Comparison of ENCODE assay signal across 16 cellular contexts in the genomic region with DNA sequence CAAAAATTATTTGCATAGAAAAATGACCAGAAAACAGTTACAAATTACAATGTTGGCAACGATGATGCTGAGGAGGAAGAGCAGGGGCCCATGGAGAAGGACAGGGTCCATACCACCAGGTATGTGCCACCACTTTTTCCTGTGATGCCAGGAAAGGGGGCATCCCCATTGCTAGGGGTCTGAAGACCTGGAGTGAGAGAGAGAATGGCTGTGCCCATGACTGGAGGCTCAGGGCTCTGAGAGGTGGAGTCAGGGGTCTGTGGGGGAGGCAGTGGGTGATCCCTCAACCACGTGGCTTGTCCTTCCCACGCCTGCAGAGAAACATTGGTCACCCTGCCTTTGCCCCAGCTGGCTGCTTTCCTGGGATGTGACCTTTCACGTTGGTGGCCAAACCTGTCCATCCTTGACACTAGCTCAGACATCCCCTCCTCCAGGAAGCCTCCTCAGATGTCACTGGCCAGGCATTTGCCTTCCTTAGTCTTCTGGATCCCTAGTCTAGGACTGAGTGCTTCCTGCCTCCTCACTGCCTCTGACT. TPM values are rescaled to one million over a fixed set of nuclear protein-coding genes. Genes with fewer than 3 reads are reported as not detected.
DNase-seq lines count a peak whose midpoint lies in the region; ATAC-seq, FAIRE-seq and TF ChIP-seq lines count a peak whose summit lies in the region.
"Had no signal": no experiment of that assay in that cellular context is flagged by ENCODE, and none has a peak within 500 bp of the region (broad histone marks: within the 10 kb centered on the region; RNA-seq: fewer than 3 reads in every experiment).

No MANE protein-coding gene starts in this region.

- TF ChIP-seq POLR2A in IMR-90 (IDR thresholded peaks at IDR 0.05; ENCODE audit: low read depth, low read length): no peak
- TF ChIP-seq POLR2A in H1 (IDR thresholded peaks at IDR 0.05; ENCODE audit: control extremely low read depth in 1 of 2, low read depth in 2 of 2, low read length in 2 of 2): no peak

- H3K4me3 ChIP-seq in IMR-90 (ENCODE audit: insufficient read depth, low read depth, low read length): no peak overlapping the region
- no peak overlapping the region for H3K4me3 ChIP-seq in H1 (ENCODE audit: extremely low read depth in 1 of 4, insufficient read depth in 2 of 4, low read depth in 3 of 4, low read length in 4 of 4)
- no peak overlapping the region for H3K4me3 ChIP-seq in osteoblast (ENCODE audit: insufficient read depth, low read length)
- no peak overlapping the region for H3K4me3 ChIP-seq in tibial artery
- H3K4me3 ChIP-seq: SJCRH30 had no signal

- no peak overlapping the region for H2AK9ac ChIP-seq in IMR-90 (replicated peaks; ENCODE audit: low read depth, low read length, poor library complexity)

- H2AK5ac ChIP-seq in IMR-90 (ENCODE audit: low read depth, low read length): peak overlapping the region; percentile 25
- H2AK5ac ChIP-seq in H1 (ENCODE audit: low read depth, low read length): peak overlapping the region; percentile 53; the same call in 1 of the 2 replicates

- no peak overlapping the region for H2BK5ac ChIP-seq in IMR-90 (ENCODE audit: low read depth, low read length, poor library complexity, severe bottlenecking)
- H2BK5ac ChIP-seq in H1 (ENCODE audit: low read depth, low read length): no peak overlapping the region

- H3K56ac ChIP-seq in IMR-90 (ENCODE audit: extremely low read depth, insufficient read depth, low read length) (no peak overlapping the region), H1 (replicated peaks; ENCODE audit: insufficient read length, low read depth, low read length) (no peak overlapping the region)

- no peaks in the 10 kb centered on the region for H3K36me3 ChIP-seq in IMR-90 (ENCODE audit: control insufficient read depth, insufficient read depth, low read length)
- H3K36me3 ChIP-seq in H1 (ENCODE audit: control insufficient read depth in 2 of 4, insufficient read depth in 4 of 4, low read length in 3 of 4): no peaks in the 10 kb centered on the region
- no peaks in the 10 kb centered on the region for H3K36me3 ChIP-seq in osteoblast (ENCODE audit: insufficient read depth, low read length)
- no peaks in the 10 kb centered on the region for H3K36me3 ChIP-seq in tibial artery
- H3K36me3 ChIP-seq: SJCRH30 had no signal

- H2BK15ac ChIP-seq in IMR-90 (ENCODE audit: low read depth, low read length): no peak overlapping the region
- H2BK15ac ChIP-seq in H1 (ENCODE audit: low read length): 0 out of 2 replicates have a peak overlapping the region, but pooled peaks have one; percentile 46

- CTCF ChIA-PET in IMR-90 (lab: Yijun Ruan, JAX) (no interaction called here), H1 (lab: Charles Lee; ENCODE audit: partially characterized antibody) (interaction anchor here (0.6 to 4.0 kb wide), 7 partner anchors 11 to 241 kb away, joined by 3 to 28 read pairs (median 3); partner anchors contain the start of gene SOCS1)

- DNase-seq in T-helper 1 cell (no peak), IMR-90 (no peak), H1 (ENCODE audit: low read depth in 1 of 2, low spot score in 2 of 2) (no peak), osteoblast (ENCODE audit: insufficient read length, low spot score, missing footprints) (peak; percentile 68), NCI-H146 (lab: John Stamatoyannopoulos, UW) (no peak), MV-4-11 (lab: John Stamatoyannopoulos, UW) (no peak), tibial artery (no peak)
- DNase-seq: CD4-positive, alpha-beta memory T cell; H9; NCI-H187 treated with DMSO at 0.1 percent for 48 hours; NCI-H2171 treated with DMSO at 0.1 percent for 48 hours; NCI-H446 treated with DMSO at 0.1 percent for 48 hours; SJCRH30 had no signal

- H3K4me1 ChIP-seq in IMR-90 (ENCODE audit: control insufficient read depth, insufficient read depth, low read length) (peaks cover 20% of the 10 kb centered on the region), H1 (replicated peaks in 1 of 4; ENCODE audit: control insufficient read depth in 3 of 4, insufficient read depth in 4 of 4, low read length in 3 of 4) (peaks cover 7 to 30% (median 18%) of the 10 kb centered on the region in 4 experiments), osteoblast (ENCODE audit: insufficient read depth, low read length) (peaks cover 19% of the 10 kb centered on the region), tibial artery (no peaks in the 10 kb centered on the region)

- intact Hi-C loops in IMR-90 (cut with micrococcal nuclease): loop anchor here (5.0 kb wide), 1 partner anchor 97 kb away; no protein-coding TSS in a partner anchor
- intact Hi-C loops in tibial artery (cut with DNase I; ENCODE audit: low total_unique reads): no loop called here

- POLR2A ChIA-PET in IMR-90 (lab: Charles Lee; ENCODE audit: unreplicated experiment) (no interaction called here), H1 (lab: Charles Lee; ENCODE audit: partially characterized antibody) (interaction anchor here (1.4 kb wide), 1 partner anchor 16 kb away, joined by 3 read pairs; no protein-coding TSS in a partner anchor)

- dilution Hi-C loops in IMR-90 (cut with HindIII; ENCODE audit: low sequenced_read_pairs, unreplicated experiment): no loop called here

- H2BK20ac ChIP-seq in IMR-90 (ENCODE audit: low read depth, low read length) (no peak overlapping the region), H1 (ENCODE audit: low read length) (0 out of 2 replicates have a peak overlapping the region, but pooled peaks have one; percentile 21)

- no peak overlapping the region for H3K4me3 Mint-ChIP-seq in T-helper 1 cell treated with Interleukin-12 subunit alpha and Interleukin-12 subunit beta and Interleukin-4 antibody, amounts not matched to agents 30 μg/mL and 1 μg/mL, for 36 hours
- H3K4me3 Mint-ChIP-seq: B cell; CD4-positive, alpha-beta memory T cell; H9 had no signal

- H3K27ac Mint-ChIP-seq in T-helper 1 cell treated with Interleukin-12 subunit alpha and Interleukin-12 subunit beta and Interleukin-4 antibody, amounts not matched to agents 30 μg/mL and 1 μg/mL, for 36 hours: peak overlapping the region; percentile 29
- H3K27ac Mint-ChIP-seq: B cell, H9 had no signal

- H3K9me1 ChIP-seq in IMR-90 (ENCODE audit: insufficient read depth, low read length): no peaks in the 10 kb centered on the region

- peaks cover 9% of the 10 kb centered on the region for H3K9me3 Mint-ChIP-seq in T-helper 1 cell treated with Interleukin-12 subunit alpha and Interleukin-12 subunit beta and Interleukin-4 antibody, amounts not matched to agents 30 μg/mL and 1 μg/mL, for 36 hours
- H3K9me3 Mint-ChIP-seq: H9 had no signal

- H3K9me3 ChIP-seq in IMR-90 (ENCODE audit: control insufficient read depth, insufficient read depth, low read length) (peaks cover 4% of the 10 kb centered on the region), H1 (ENCODE audit: insufficient read depth in 2 of 2, low read depth in 1 of 2, low read length in 1 of 2) (peaks cover 8% of the 10 kb centered on the region in 2 experiments; a peak in 3 of 4 replicates), osteoblast (ENCODE audit: low read depth, low read length) (peaks cover 2% of the 10 kb centered on the region), tibial artery (peaks cover 0 to 5% (median 0%) of the 10 kb centered on the region in 3 donors)
- H3K9me3 ChIP-seq: SJCRH30 had no signal

- H3K23me2 ChIP-seq in H1 (ENCODE audit: low read depth, low read length): no peaks in the 10 kb centered on the region

- H4K5ac ChIP-seq in IMR-90 (ENCODE audit: low read depth, low read length) (no peak overlapping the region), H1 (ENCODE audit: insufficient read length, low read depth, low read length) (no peak overlapping the region)

- TF ChIP-seq EP300 in H1 (IDR thresholded peaks at IDR 0.05; ENCODE audit: borderline replicate concordance in 1 of 2, low read depth in 2 of 2, low read length in 2 of 2): no peak

- H3K14ac ChIP-seq in IMR-90 (replicated peaks; ENCODE audit: low read depth, low read length): 0 out of 2 replicates have a peak overlapping the region, but pooled peaks have one; percentile 4
- no peak overlapping the region for H3K14ac ChIP-seq in H1 (ENCODE audit: insufficient read length)

- H3K4me1 Mint-ChIP-seq in T-helper 1 cell treated with Interleukin-12 subunit alpha and Interleukin-12 subunit beta and Interleukin-4 antibody, amounts not matched to agents 30 μg/mL and 1 μg/mL, for 36 hours (ENCODE audit: low read depth): peaks cover 44% of the 10 kb centered on the region

- H3K18ac ChIP-seq in IMR-90 (ENCODE audit: low read depth, low read length) (no peak overlapping the region), H1 (ENCODE audit: extremely low read depth, low read length) (no peak overlapping the region)

- TF ChIP-seq CTCF in IMR-90 (conservative IDR thresholded peaks at IDR 0.05; ENCODE audit: low read depth, low read length): no peak
- no peak for TF ChIP-seq CTCF in H1 (IDR thresholded peaks at IDR 0.05; ENCODE audit: control extremely low read depth in 1 of 3, insufficient read depth in 1 of 3, low read depth in 1 of 3, low read length in 3 of 3)
- no peak for TF ChIP-seq CTCF in osteoblast (IDR thresholded peaks at IDR 0.05; ENCODE audit: extremely low read depth, low read depth, low read length)
- no peak for TF ChIP-seq CTCF in tibial artery (IDR thresholded peaks at IDR 0.05)

- H4K20me1 ChIP-seq in IMR-90 (ENCODE audit: insufficient read depth, low read length) (no peaks in the 10 kb centered on the region), H1 (replicated peaks in 1 of 2; ENCODE audit: control insufficient read depth in 1 of 2, insufficient read depth in 2 of 2, low read length in 2 of 2) (no peaks in the 10 kb centered on the region), osteoblast (ENCODE audit: insufficient read depth, low read length) (peaks cover 2% of the 10 kb centered on the region)

- H4K91ac ChIP-seq in IMR-90 (ENCODE audit: insufficient read depth, low read depth, low read length) (no peak overlapping the region), H1 (replicated peaks; ENCODE audit: insufficient read length, low read length) (no peak overlapping the region)

- H2AFZ ChIP-seq in IMR-90 (replicated peaks; ENCODE audit: low read length, poor library complexity) (no peak overlapping the region), H1 (ENCODE audit: low read length) (no peak overlapping the region), osteoblast (ENCODE audit: low read length) (no peak overlapping the region)

- 0 out of 2 replicates have a peak overlapping the region, but pooled peaks have one; percentile 60 for H2BK12ac ChIP-seq in H1 (ENCODE audit: low read depth, low read length)

- 93% methylated on average over 2 of the region's 4 CpGs; no CpG with 5 or more reads in 1 of the 2 experiments for WGBS in IMR-90 (ENCODE audit: extremely low coverage in 2 of 2, insufficient read length in 1 of 2), 2 experiments
- 85% methylated on average over 4 of the region's 4 CpGs; no CpG with 5 or more reads in 1 of the 2 experiments for WGBS in H1 (ENCODE audit: extremely low coverage in 1 of 2, insufficient coverage in 1 of 2, insufficient read length in 1 of 2, insufficient replicate concordance in 2 of 2, low coverage in 1 of 2, low lambda C conversion rate in 2 of 2, missing lambda C conversion rate in 1 of 2), 2 experiments

- TF ChIP-seq RAD21 in IMR-90 (IDR thresholded peaks at IDR 0.05; ENCODE audit: low read length): no peak
- TF ChIP-seq RAD21 in H1 (IDR thresholded peaks at IDR 0.05 in 1 of 2, conservative IDR thresholded peaks at IDR 0.05 in 1 of 2; ENCODE audit: low read depth in 2 of 2, low read length in 2 of 2): no peak

- H3K4ac ChIP-seq in IMR-90 (ENCODE audit: low read depth, low read length) (peak overlapping the region; percentile 17; the same call in 1 of the 2 replicates), H1 (replicated peaks; ENCODE audit: insufficient read length, low read depth, low read length) (no peak overlapping the region)

- no peaks in the 10 kb centered on the region for H3K27me3 Mint-ChIP-seq in T-helper 1 cell treated with Interleukin-12 subunit alpha and Interleukin-12 subunit beta and Interleukin-4 antibody, amounts not matched to agents 30 μg/mL and 1 μg/mL, for 36 hours (ENCODE audit: low read depth)
- H3K27me3 Mint-ChIP-seq: CD4-positive, alpha-beta memory T cell had no signal

- H4K8ac ChIP-seq in IMR-90 (ENCODE audit: low read depth in 2 of 2, low read length in 2 of 2): no peak overlapping the region
- H4K8ac ChIP-seq in H1 (ENCODE audit: extremely low read depth, insufficient read depth, low read length): no peak overlapping the region

- H3K9ac ChIP-seq in IMR-90 (ENCODE audit: low read depth, low read length) (no peak overlapping the region), H1 (replicated peaks in 1 of 4; ENCODE audit: extremely low read depth in 1 of 4, low read depth in 3 of 4, low read length in 3 of 4) (no peak overlapping the region)

- no peaks in the 10 kb centered on the region for H3K27me3 ChIP-seq in IMR-90 (ENCODE audit: control insufficient read depth, insufficient read depth, low read length)
- H3K27me3 ChIP-seq in H1 (replicated peaks in 1 of 4; ENCODE audit: control insufficient read depth in 3 of 4, extremely low read depth in 1 of 4, insufficient read depth in 3 of 4, low read length in 3 of 4): no peaks in the 10 kb centered on the region; a peak in 1 of 7 replicates
- H3K27me3 ChIP-seq in osteoblast (ENCODE audit: insufficient read depth, low read length): no peaks in the 10 kb centered on the region
- peaks cover 0 to 7% of the 10 kb centered on the region in 2 donors for H3K27me3 ChIP-seq in tibial artery
- H3K27me3 ChIP-seq: SJCRH30 had no signal

- H3K79me2 ChIP-seq in H1 (ENCODE audit: control insufficient read depth in 1 of 2, insufficient read depth in 2 of 2, low read length in 2 of 2) (no peaks in the 10 kb centered on the region), osteoblast (ENCODE audit: insufficient read depth, low read length) (no peaks in the 10 kb centered on the region)

- H3K79me1 ChIP-seq in IMR-90 (ENCODE audit: low read depth in 1 of 2, low read length in 2 of 2): no peaks in the 10 kb centered on the region
- no peaks in the 10 kb centered on the region for H3K79me1 ChIP-seq in H1 (ENCODE audit: low read depth, low read length)

- H3K23ac ChIP-seq in IMR-90 (ENCODE audit: low read depth, low read length): no peak overlapping the region
- H3K23ac ChIP-seq in H1 (ENCODE audit: insufficient read length): no peak overlapping the region

- no peak overlapping the region for H3K27ac ChIP-seq in IMR-90 (ENCODE audit: insufficient read depth, low read length)
- H3K27ac ChIP-seq in H1 (ENCODE audit: low read depth, low read length): no peak overlapping the region
- no peak overlapping the region for H3K27ac ChIP-seq in osteoblast (ENCODE audit: low read depth, low read length)
- H3K27ac ChIP-seq in tibial artery: no peak overlapping the region
- H3K27ac ChIP-seq: 22Rv1, SJCRH30 had no signal

- FAIRE-seq in H1 (lab: Jason Lieb, UNC): no peak

- H2BK120ac ChIP-seq in IMR-90 (ENCODE audit: low read depth, low read length) (no peak overlapping the region), H1 (replicated peaks; ENCODE audit: low read depth, low read length) (no peak overlapping the region)

- no TSS peak for BruUV-seq in IMR-90 (replicated peaks; lab: Mats Ljungman, UMichigan)

- H3K36me3 Mint-ChIP-seq in T-helper 1 cell treated with Interleukin-12 subunit alpha and Interleukin-12 subunit beta and Interleukin-4 antibody, amounts not matched to agents 30 μg/mL and 1 μg/mL, for 36 hours (ENCODE audit: low read depth): peaks cover 9% of the 10 kb centered on the region
- H3K36me3 Mint-ChIP-seq: CD4-positive, alpha-beta memory T cell had no signal

- ATAC-seq in IMR-90 (ENCODE audit: low read depth): no peak

- no peak overlapping the region for H3K4me2 ChIP-seq in IMR-90 (ENCODE audit: low read depth, low read length)
- H3K4me2 ChIP-seq in H1 (ENCODE audit: insufficient read depth in 1 of 2, low read depth in 2 of 2, low read length in 2 of 2): no peak overlapping the region
- no peak overlapping the region for H3K4me2 ChIP-seq in osteoblast (ENCODE audit: insufficient read depth, low read length)

- in situ Hi-C loops in IMR-90 (cut with MboI; ENCODE audit: low sequenced_read_pairs): no loop called here

RNA-seq across cellular contexts. Expression of gene SOCS1, which starts 51.4 kb away (rescaled TPM):
- total RNA-seq in IMR-90 (2012; rRNA removed) (2.0 and 2.2 TPM in 2 replicates), osteoblast (1.1 and 1.8 TPM in 2 replicates)
- polyA plus RNA-seq in IMR-90 (2012; rRNA removed) (19.9 and 22.0 TPM in 2 replicates), H1 (2011; rRNA removed) (21.0 and 46.5 TPM in 2 replicates)
- 42.9 and 94.9 TPM in 2 replicates for polyA plus RNA-seq in IMR-90 (2012; cell fraction: cytosol; rRNA removed)
- 109 and 179 TPM in 2 replicates for polyA plus RNA-seq in IMR-90 (2012; cell fraction: nucleus; rRNA removed; ENCODE audit: low replicate concordance)
- total RNA-seq in H1 (2021; fragmentation: NEBNext Ultra II Directional; extraction: Animal tissue kit (Norgen Biotek cat#: 25700)): 48.9 and 49.8 TPM in 2 replicates
- polyA plus RNA-seq in H1 (2011; cell fraction: cytosol; rRNA removed): 17.0 TPM
- 36.0 TPM for polyA plus RNA-seq in H1 (2011; cell fraction: nucleus; rRNA removed)
- 9.9 to 28.9 TPM (median 25.5 TPM) in 4 replicates for polyA plus RNA-seq in H1 (2012, experiment 1 of 2)
- 20.5 TPM for polyA plus RNA-seq in H1 (2012, experiment 2 of 2)
- polyA plus RNA-seq in H1 (2013, experiment 1 of 2): 83.3 TPM
- 90.5 TPM for polyA plus RNA-seq in H1 (2013, experiment 2 of 2)
- polyA minus RNA-seq in H1 (2011; rRNA and poly(A)+ RNA removed): 1.7 and 4.1 TPM in 2 replicates
- 22.5 TPM for polyA minus RNA-seq in H1 (2011; cell fraction: cytosol; rRNA and poly(A)+ RNA removed)
- polyA minus RNA-seq in H1 (2011; cell fraction: nucleus; rRNA and poly(A)+ RNA removed): 60.0 TPM

Comparison
In these comparisons a context has a peak if more than half of its experiments do, and no peak if none do; other contexts are left out.
1. RNA of gene SOCS1, which starts 51.4 kb away (total RNA-seq): 48.9 to 49.8 TPM in H1; 2.0 to 2.2 TPM in IMR-90 and 1.1 to 1.8 TPM in osteoblast; every median in the first group is over 10 times any median in the second.